ENCODE assay signal across 8 cellular contexts in genomic region chr10:7666253-7667023, GRCh38. TPM values are rescaled to one million over a fixed set of nuclear protein-coding genes. Genes with fewer than 3 reads are reported as not detected.
DNase-seq lines count a peak whose midpoint lies in the region; TF ChIP-seq lines count a peak whose summit lies in the region.

Gene ITIH5 (minus strand): TSS chr10:7666966. CDS start chr10:7666892, 74 bp downstream.

- no peak within 1 kb of the TSS for H3K27ac Mint-ChIP-seq in stimulated activated naive CD8-positive, alpha-beta T cell treated with anti-CD3 and anti-CD28 coated beads, Interleukin-15, Interleukin-2, amounts not matched to agents 100 ng/mL and 50 ng/mL, for 24 hours

- no peaks in the 10 kb centered on the region for H3K9me3 Mint-ChIP-seq in stimulated activated naive CD8-positive, alpha-beta T cell treated with anti-CD3 and anti-CD28 coated beads, Interleukin-15, Interleukin-2, amounts not matched to agents 100 ng/mL and 50 ng/mL, for 24 hours

- H3K4me1 ChIP-seq in HUES64 (ENCODE audit: insufficient read depth, low read length) = peaks cover 15% of the 10 kb centered on the region; the same call in 1 of the 2 replicates

- H3K27me3 ChIP-seq in HUES64 (ENCODE audit: insufficient read depth, low read length) = peaks cover 55% of the 10 kb centered on the region

- H3K4me1 Mint-ChIP-seq in stimulated activated naive CD8-positive, alpha-beta T cell treated with anti-CD3 and anti-CD28 coated beads, Interleukin-15, Interleukin-2, amounts not matched to agents 100 ng/mL and 50 ng/mL, for 24 hours (ENCODE audit: low read depth) = peaks cover 20% of the 10 kb centered on the region

- H3K4me3 ChIP-seq in HUES64 (ENCODE audit: low read length) = peak within 1 kb of the TSS; percentile 66
- peak within 1 kb of the TSS; percentile 22 for H3K4me3 ChIP-seq in astrocyte of the spinal cord (ENCODE audit: low read depth, low read length)

- H3K9me3 ChIP-seq in HUES64 (ENCODE audit: insufficient read depth, low read depth, low read length) = no peaks in the 10 kb centered on the region

- H3K9ac ChIP-seq in HUES64 (ENCODE audit: low read depth, low read length) = peak within 1 kb of the TSS; percentile 37

- H3K36me3 Mint-ChIP-seq in stimulated activated naive CD8-positive, alpha-beta T cell treated with anti-CD3 and anti-CD28 coated beads, Interleukin-15, Interleukin-2, amounts not matched to agents 100 ng/mL and 50 ng/mL, for 24 hours (ENCODE audit: low read depth) = no peaks in the 10 kb centered on the region

- no peaks in the 10 kb centered on the region for H3K36me3 ChIP-seq in HUES64 (ENCODE audit: insufficient read depth, low read length)

- in situ Hi-C loops in astrocyte of the spinal cord (cut with HindIII; ENCODE audit: low sequenced_read_pairs) (no loop called here), G401 (cut with HindIII; ENCODE audit: low sequenced_read_pairs) (no loop called here)

- under 1% methylated on average over 47 of the region's 54 CpGs for WGBS in HUES64

- H3K4me3 Mint-ChIP-seq in stimulated activated naive CD8-positive, alpha-beta T cell treated with anti-CD3 and anti-CD28 coated beads, Interleukin-15, Interleukin-2, amounts not matched to agents 100 ng/mL and 50 ng/mL, for 24 hours = peak within 1 kb of the TSS; percentile 69

- no peak within 1 kb of the TSS for H3K27ac ChIP-seq in HUES64 (ENCODE audit: low read depth, low read length)

- no peak for DNase-seq in astrocyte of the spinal cord (ENCODE audit: low read depth, low spot score)
- DNase-seq in left kidney (ENCODE audit: low read depth, low spot score) = peak; percentile 47
- no peak for DNase-seq in SHP77 treated with DMSO at 0.1 percent for 48 hours (lab: John Stamatoyannopoulos, UW)
- DNase-seq in SK-N-DZ (ENCODE audit: low spot score) = no peak
- no peak for DNase-seq in medulla oblongata (ENCODE audit: extremely low spot score)
- DNase-seq in G401 (ENCODE audit: low spot score) = no peak

- TF ChIP-seq CTCF in astrocyte of the spinal cord (IDR thresholded peaks at IDR 0.05; ENCODE audit: low read depth, low read length) = no peak

- peaks cover 66% of the 10 kb centered on the region for H3K27me3 Mint-ChIP-seq in stimulated activated naive CD8-positive, alpha-beta T cell treated with anti-CD3 and anti-CD28 coated beads, Interleukin-15, Interleukin-2, amounts not matched to agents 100 ng/mL and 50 ng/mL, for 24 hours

RNA-seq across cellular contexts. Expression of gene ITIH5, which starts in this region (rescaled TPM):
- 1.8 TPM for polyA plus RNA-seq in HUES64 (2013, experiment 1 of 2)
- polyA plus RNA-seq in HUES64 (2013, experiment 2 of 2) = 1.3 TPM
- polyA plus RNA-seq in SK-N-DZ (2014; cell fraction: cytosol; rRNA removed) = not detected in 2 replicates
- not detected in 2 replicates for polyA plus RNA-seq in SK-N-DZ (2014; cell fraction: nucleus; rRNA removed)
- 3.0 TPM in 1 of 2 replicates, not detected in the other for total RNA-seq in G401 (2014; rRNA removed; shearing (Covaris generic))
